Comparison of ENCODE assay signal across 9 cellular contexts in the genomic region with DNA sequence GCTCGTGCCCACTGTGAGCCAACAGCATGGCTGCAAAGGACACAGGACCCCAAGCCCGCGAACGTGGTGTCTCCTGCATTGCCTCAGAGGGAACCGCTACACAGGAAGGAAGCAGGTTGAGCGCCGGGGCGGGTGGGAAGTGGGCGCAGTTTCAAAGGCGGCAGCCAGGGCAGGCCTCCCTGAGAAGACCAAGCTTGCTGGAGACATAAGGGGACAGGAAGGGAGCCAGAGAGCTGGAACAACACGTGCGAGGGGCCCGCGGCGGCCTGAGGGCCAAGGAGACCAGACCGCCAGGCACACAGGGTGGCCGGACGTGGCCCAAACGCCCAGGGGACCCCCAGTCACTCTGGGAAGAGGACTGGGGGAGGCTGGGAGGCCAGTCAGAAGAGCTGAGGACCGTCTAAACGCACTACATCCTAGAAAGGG. TPM values are rescaled to one million over a fixed set of nuclear protein-coding genes. Genes with fewer than 3 reads are reported as not detected.
A peak's percentile ranks its signal among the peaks of the same experiment; 100 is the strongest.
DNase-seq lines count a peak whose midpoint lies in the region; ATAC-seq and TF ChIP-seq lines count a peak whose summit lies in the region.
"Had no signal": no experiment of that assay in that cellular context is flagged by ENCODE, and none has a peak within 500 bp of the region (broad histone marks: within the 10 kb centered on the region; RNA-seq: fewer than 3 reads in every experiment).

No MANE protein-coding gene starts in this region.

- no peak overlapping the region for H3K4ac ChIP-seq in trophoblast cell (ENCODE audit: low read depth, low read length)

- no peak overlapping the region for H2BK12ac ChIP-seq in trophoblast cell (ENCODE audit: low read length)

- H3K18ac ChIP-seq in trophoblast cell (ENCODE audit: low read length) = no peak overlapping the region

- peaks cover 29% of the 10 kb centered on the region for H3K4me1 ChIP-seq in DND-41 (ENCODE audit: insufficient read depth, low read length)
- no peaks in the 10 kb centered on the region for H3K4me1 ChIP-seq in trophoblast cell (ENCODE audit: control insufficient read depth in 1 of 2, insufficient read depth in 2 of 2, low read length in 2 of 2)

- H3K27ac ChIP-seq in DND-41 (ENCODE audit: low read length) (peak overlapping the region; percentile 77), SU-DHL-6 (ENCODE audit: low read depth, low read length) (peak overlapping the region; percentile 100), trophoblast cell (ENCODE audit: low read depth, low read length) (no peak overlapping the region), coronary artery (no peak overlapping the region)

- H4K20me1 ChIP-seq in DND-41 (ENCODE audit: insufficient read depth, low read length) (peaks cover 34% of the 10 kb centered on the region), SU-DHL-6 (ENCODE audit: low read depth, low read length) (no peaks in the 10 kb centered on the region)

- TF ChIP-seq CTCF in DND-41 (IDR thresholded peaks at IDR 0.05; ENCODE audit: borderline replicate concordance, extremely low read depth, low read length, poor library complexity, severe bottlenecking) = peak; percentile 30
- no peak for TF ChIP-seq CTCF in SU-DHL-6 (IDR thresholded peaks at IDR 0.05; ENCODE audit: insufficient read depth, low read length, poor library complexity, severe bottlenecking)
- no peak for TF ChIP-seq CTCF in coronary artery (IDR thresholded peaks at IDR 0.05)

- H3K36me3 ChIP-seq in DND-41 (ENCODE audit: insufficient read depth, low read length) (peaks cover 92% of the 10 kb centered on the region), SU-DHL-6 (ENCODE audit: low read length) (no peaks in the 10 kb centered on the region), trophoblast cell (ENCODE audit: control insufficient read depth in 1 of 2, insufficient read depth in 2 of 2, low read length in 2 of 2) (peaks cover 69 to 78% of the 10 kb centered on the region in 2 experiments)

- no peak overlapping the region for H2BK5ac ChIP-seq in trophoblast cell (ENCODE audit: low read depth, low read length, poor library complexity)

- H3K27me3 ChIP-seq in DND-41 (ENCODE audit: insufficient read depth, low read length, poor library complexity) = no peaks in the 10 kb centered on the region
- H3K27me3 ChIP-seq in SU-DHL-6 (ENCODE audit: low read length) = no peaks in the 10 kb centered on the region
- H3K27me3 ChIP-seq in trophoblast cell (ENCODE audit: insufficient read depth, low read length) = no peaks in the 10 kb centered on the region

- H2BK120ac ChIP-seq in trophoblast cell (ENCODE audit: insufficient read depth, low read length, poor library complexity) = no peak overlapping the region

- H3K4me2 ChIP-seq in DND-41 (ENCODE audit: insufficient read depth, low read length) = peak overlapping the region; percentile 50
- H3K4me2 ChIP-seq in SU-DHL-6 (ENCODE audit: low read depth, low read length, poor library complexity, severe bottlenecking) = peak overlapping the region; percentile 98
- H3K4me2 ChIP-seq in trophoblast cell (ENCODE audit: low read length) = no peak overlapping the region

- peaks cover 61% of the 10 kb centered on the region for H3K79me2 ChIP-seq in DND-41 (ENCODE audit: insufficient read depth, low read length)
- peaks cover 18% of the 10 kb centered on the region; the same call in 1 of the 2 replicates for H3K79me2 ChIP-seq in SU-DHL-6 (ENCODE audit: insufficient read depth, low read length)
- H3K79me2 ChIP-seq in trophoblast cell (ENCODE audit: control insufficient read depth, insufficient read depth, low read length, poor library complexity) = no peaks in the 10 kb centered on the region

- H3K9me3 ChIP-seq in DND-41 (ENCODE audit: insufficient read depth, low read length, severe bottlenecking) (no peaks in the 10 kb centered on the region), SU-DHL-6 (ENCODE audit: insufficient read depth, low read length) (no peaks in the 10 kb centered on the region), trophoblast cell (ENCODE audit: insufficient read depth, low read depth, low read length) (no peaks in the 10 kb centered on the region)

- no peak overlapping the region for H3K14ac ChIP-seq in trophoblast cell (ENCODE audit: low read length)

- WGBS in trophoblast cell (ENCODE audit: extremely low coverage, insufficient coverage, insufficient read length) = no CpG with 5 or more reads among the region's 21 CpGs

- H3K23ac ChIP-seq in trophoblast cell (ENCODE audit: low read length) = no peak overlapping the region

- ATAC-seq in DND-41 (ENCODE audit: insufficient read depth, low read depth) = peak; percentile 98
- ATAC-seq in GM21825 (IDR thresholded peaks at IDR 0.05; ENCODE audit: unreplicated experiment) = no peak

- no peak overlapping the region for H4K91ac ChIP-seq in trophoblast cell (ENCODE audit: low read depth, low read length)

- H3K4me3 ChIP-seq in DND-41 (ENCODE audit: low read depth in 1 of 2, low read length in 2 of 2) (peak overlapping the region in 1 of 2 experiments; percentile 34; a peak in 2 of 4 replicates), SU-DHL-6 (ENCODE audit: insufficient read depth, low read length, poor library complexity, severe bottlenecking) (peak overlapping the region; percentile 1), trophoblast cell (ENCODE audit: low read depth, low read length) (no peak overlapping the region), coronary artery (no peak overlapping the region)

- DNase-seq in DND-41 (peak; percentile 93), activated gamma-delta T cell (lab: John Stamatoyannopoulos, UW) (peak; percentile 47), pons (ENCODE audit: low spot score) (peak; percentile 29), NCI-H748 treated with DMSO at 0.1 percent for 48 hours (lab: John Stamatoyannopoulos, UW) (no peak), trophoblast cell (no peak), coronary artery (ENCODE audit: low spot score) (no peak)
- DNase-seq: Calu3 had no signal

- no peak overlapping the region for H4K12ac ChIP-seq in trophoblast cell (ENCODE audit: low read depth, low read length)

- no peaks in the 10 kb centered on the region for H3K79me1 ChIP-seq in trophoblast cell (ENCODE audit: low read length)

- no peak overlapping the region for H2AK5ac ChIP-seq in trophoblast cell (ENCODE audit: low read length)

- H3F3A ChIP-seq in SU-DHL-6 (ENCODE audit: insufficient read depth) = peaks cover 59% of the 10 kb centered on the region

- H3K9me2 ChIP-seq in SU-DHL-6 (replicated peaks; ENCODE audit: insufficient read depth, low read length) = no peaks in the 10 kb centered on the region

- no peak overlapping the region for H4K8ac ChIP-seq in trophoblast cell (ENCODE audit: low read depth, low read length)

- H3K9ac ChIP-seq in DND-41 (ENCODE audit: low read depth, low read length) = peak overlapping the region; percentile 51
- H3K9ac ChIP-seq in SU-DHL-6 (ENCODE audit: low read length) = peak overlapping the region; percentile 52
- H3K9ac ChIP-seq in trophoblast cell (ENCODE audit: low read length) = no peak overlapping the region

- H2AFZ ChIP-seq in DND-41 (ENCODE audit: low read depth, low read length) (peak overlapping the region; percentile 36; the same call in 1 of the 2 replicates), SU-DHL-6 (ENCODE audit: low read depth, low read length, severe bottlenecking) (no peak overlapping the region), trophoblast cell (ENCODE audit: insufficient read depth, low read length, poor library complexity) (no peak overlapping the region)

RNA-seq across cellular contexts. Expression of a gene that starts 32.0 kb away (rescaled TPM):
- polyA plus RNA-seq in trophoblast cell (2013) = 76.4 and 79.7 TPM in 2 replicates

RNA-seq across cellular contexts. Expression of a gene that starts 44.5 kb away (rescaled TPM):
- 13.7 TPM in 2 replicates for polyA plus RNA-seq in trophoblast cell (2013)

Comparison
In these comparisons a context has a peak if more than half of its experiments do, and no peak if none do; other contexts are left out.
1. DNase-seq: peak in DND-41 (single experiment), activated gamma-delta T cell (single experiment) and pons (single experiment); none in NCI-H748 treated with DMSO at 0.1 percent for 48 hours (single experiment), trophoblast cell (0 of 2) and coronary artery (single experiment).
2. H3K27ac ChIP-seq: peak in DND-41 (single experiment) and SU-DHL-6 (single experiment); none in trophoblast cell (single experiment) and coronary artery (0 of 2).